In the genomic region with DNA sequence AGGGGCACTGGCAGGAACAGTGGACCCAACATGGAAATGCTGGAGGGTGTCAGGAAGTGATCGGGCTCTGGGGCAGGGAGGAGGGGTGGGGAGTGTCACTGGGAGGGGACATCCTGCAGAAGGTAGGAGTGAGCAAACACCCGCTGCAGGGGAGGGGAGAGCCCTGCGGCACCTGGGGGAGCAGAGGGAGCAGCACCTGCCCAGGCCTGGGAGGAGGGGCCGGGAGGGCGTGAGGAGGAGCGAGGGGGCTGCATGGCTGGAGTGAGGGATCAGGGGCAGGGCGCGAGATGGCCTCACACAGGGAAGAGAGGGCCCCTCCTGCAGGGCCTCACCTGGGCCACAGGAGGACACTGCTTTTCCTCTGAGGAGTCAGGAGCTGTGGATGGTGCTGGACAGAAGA, we compare ENCODE assay signal across 38 cellular contexts. TPM values are rescaled to one million over a fixed set of nuclear protein-coding genes. Genes with fewer than 3 reads are reported as not detected.
DNase-seq lines count a peak whose midpoint lies in the region; ATAC-seq, FAIRE-seq and TF ChIP-seq lines count a peak whose summit lies in the region.
"Had no signal": no experiment of that assay in that cellular context is flagged by ENCODE, and none has a peak within 500 bp of the region (broad histone marks: within the 10 kb centered on the region; RNA-seq: fewer than 3 reads in every experiment).

No MANE protein-coding gene starts in this region.

- TF ChIP-seq CTCF in GM12878 (IDR thresholded peaks at IDR 0.05 in 2 of 3, conservative IDR thresholded peaks at IDR 0.05 in 1 of 3; ENCODE audit: control insufficient read depth in 2 of 3, extremely low read depth in 1 of 3, insufficient read depth in 1 of 3, low read depth in 3 of 3, low read length in 3 of 3), result no peak
- no peak for TF ChIP-seq CTCF in prostate gland (IDR thresholded peaks at IDR 0.05)

- H3K27ac ChIP-seq in GM12878 (ENCODE audit: control insufficient read depth, insufficient read depth) (no peak overlapping the region), prostate gland (peak overlapping the region; percentile 97 to 99)
- H3K27ac ChIP-seq: adrenal gland, body of pancreas, esophagus muscularis mucosa, heart left ventricle had no signal

- ATAC-seq in GM12878, result no peak
- no peak for ATAC-seq in effector memory CD8-positive, alpha-beta T cell (replicated peaks)
- no peak for ATAC-seq in activated naive CD4-positive, alpha-beta T cell treated with anti-CD3 and anti-CD28 coated beads, Interleukin-2, amount 50 U/mL, for 72 hours
- ATAC-seq: body of pancreas, HCT116 had no signal

- CTCF ChIA-PET in GM12878 (lab: Yijun Ruan, JAX), result interaction anchor here (1.9 kb wide), 1 partner anchor 28 kb away, joined by 6 read pairs; no protein-coding TSS in a partner anchor

- no peaks in the 10 kb centered on the region for H3K4me1 Mint-ChIP-seq in effector memory CD8-positive, alpha-beta T cell (ENCODE audit: low read depth in 2 of 2)
- H3K4me1 Mint-ChIP-seq: activated CD4-positive, alpha-beta memory T cell treated with anti-CD3 and anti-CD28 coated beads, Interleukin-2, amount 10 ng/mL, durations not matched to agents 7 days and 5 days; CD14-positive monocyte; central memory CD8-positive, alpha-beta T cell had no signal

- WGBS in GM12878 (ENCODE audit: insufficient coverage, insufficient replicate concordance, low lambda C conversion rate, missing lambda C conversion rate), result 75% methylated on average over 5 of the region's 8 CpGs
- WGBS in prostate gland, result 18% methylated on average over 8 of the region's 8 CpGs

- H2AFZ ChIP-seq in GM12878 (ENCODE audit: control insufficient read depth, low read depth, low read length), result 0 out of 2 replicates have a peak overlapping the region, but pooled peaks have one; percentile 94

- H3K9me3 ChIP-seq in GM12878 (replicated peaks; ENCODE audit: control insufficient read depth, insufficient read depth, low read length) (no peaks in the 10 kb centered on the region), prostate gland (no peaks in the 10 kb centered on the region)
- H3K9me3 ChIP-seq: adrenal gland, body of pancreas, esophagus muscularis mucosa, heart left ventricle had no signal

- intact Hi-C loops in GM12878 (cut with micrococcal nuclease; ENCODE audit: unreplicated experiment), result no loop called here
- intact Hi-C loops in prostate gland (cut with DNase I), result no loop called here

- peak; percentile 58 for DNase-seq in DMS153 (lab: John Stamatoyannopoulos, UW)
- no peak for DNase-seq in DMS153 treated with DMSO at 0.1 percent for 48 hours (lab: John Stamatoyannopoulos, UW; ENCODE audit: unreplicated experiment)
- peak; percentile 94 for DNase-seq in NCI-H146 (lab: John Stamatoyannopoulos, UW)
- no peak for DNase-seq in GM12878 (ENCODE audit: low read depth, low spot score)
- no peak for DNase-seq in prostate gland (ENCODE audit: low spot score)
- no peak for DNase-seq in stimulated activated CD8-positive, alpha-beta memory T cell treated with anti-CD3 and anti-CD28 coated beads, Interleukin-4, amount 100 ng/mL, for 48 hours
- no peak for DNase-seq in effector memory CD8-positive, alpha-beta T cell
- no peak for DNase-seq in activated naive CD4-positive, alpha-beta T cell treated with anti-CD3 and anti-CD28 coated beads, Interleukin-2, amount 50 U/mL, for 72 hours (ENCODE audit: low spot score in 2 of 2)
- DNase-seq: 8988T; activated CD4-positive, alpha-beta memory T cell treated with anti-CD3 and anti-CD28 coated beads, Interleukin-2, amount 10 ng/mL, durations not matched to agents 7 days and 5 days; activated CD8-positive, alpha-beta memory T cell treated with anti-CD3 and anti-CD28 coated beads, Interleukin-2, amount 50 U/mL, for 4 hours; activated naive CD4-positive, alpha-beta T cell treated with anti-CD3 and anti-CD28 coated beads for 36 hours; adrenal gland; body of pancreas; Calu3; foreskin fibroblast; heart left ventricle; Kasumi-1; kidney glomerular epithelial cell; mammary epithelial cell; NCI-H1436 treated with DMSO at 0.1 percent for 48 hours; NCI-H2227 treated with DMSO at 0.1 percent for 48 hours; NCI-H82; SIG-M5; stimulated activated CD4-positive, alpha-beta T cell treated with anti-CD3 and anti-CD28 coated beads, Interleukin-4, amount 100 ng/mL, for 1 hour; substantia nigra had no signal

- peaks cover 42 to 46% of the 10 kb centered on the region in 2 donors for H3K27me3 Mint-ChIP-seq in effector memory CD8-positive, alpha-beta T cell

- no peaks in the 10 kb centered on the region for H3K9me3 Mint-ChIP-seq in effector memory CD8-positive, alpha-beta T cell
- no peaks in the 10 kb centered on the region for H3K9me3 Mint-ChIP-seq in activated naive CD4-positive, alpha-beta T cell treated with anti-CD3 and anti-CD28 coated beads, Interleukin-2, amount 50 U/mL, for 72 hours
- H3K9me3 Mint-ChIP-seq: activated CD4-positive, alpha-beta memory T cell treated with anti-CD3 and anti-CD28 coated beads, Interleukin-2, amount 10 ng/mL, durations not matched to agents 7 days and 5 days; activated naive CD4-positive, alpha-beta T cell treated with anti-CD3 and anti-CD28 coated beads for 36 hours; central memory CD8-positive, alpha-beta T cell; dendritic cell treated with granulocyte-macrophage colony-stimulating factor and Interleukin-4, amounts not matched to agents 40 ng/mL and 50 ng/mL, for 4 days; natural killer cell treated with Interleukin-12 subunit alpha and Interleukin-12 subunit beta and Interleukin-15 and Interleukin-18, amount 100 ng/mL, for 72 hours; T-helper 2 cell treated with Interferon-gamma antibody and Interleukin-4, amounts not matched to agents 5 μg/mL and 100 μg/mL, for 36 hours had no signal

- H3K27ac Mint-ChIP-seq in effector memory CD8-positive, alpha-beta T cell, result no peak overlapping the region
- no peak overlapping the region for H3K27ac Mint-ChIP-seq in activated naive CD4-positive, alpha-beta T cell treated with anti-CD3 and anti-CD28 coated beads, Interleukin-2, amount 50 U/mL, for 72 hours
- H3K27ac Mint-ChIP-seq: activated CD4-positive, alpha-beta memory T cell treated with anti-CD3 and anti-CD28 coated beads, Interleukin-2, amount 10 ng/mL, durations not matched to agents 7 days and 5 days; activated naive CD4-positive, alpha-beta T cell treated with anti-CD3 and anti-CD28 coated beads for 36 hours; CD14-positive monocyte; dendritic cell treated with granulocyte-macrophage colony-stimulating factor and Interleukin-4, amounts not matched to agents 40 ng/mL and 50 ng/mL, for 4 days; natural killer cell treated with Interleukin-12 subunit alpha and Interleukin-12 subunit beta and Interleukin-15 and Interleukin-18, amount 100 ng/mL, for 72 hours; T-helper 2 cell treated with Interferon-gamma antibody and Interleukin-4, amounts not matched to agents 5 μg/mL and 100 μg/mL, for 36 hours had no signal

- no peak overlapping the region for H3K9ac ChIP-seq in GM12878 (ENCODE audit: control insufficient read depth, insufficient read depth, low read length)

- peaks cover 3% of the 10 kb centered on the region for H3K36me3 Mint-ChIP-seq in effector memory CD8-positive, alpha-beta T cell (ENCODE audit: insufficient read depth)
- H3K36me3 Mint-ChIP-seq in activated naive CD4-positive, alpha-beta T cell treated with anti-CD3 and anti-CD28 coated beads, Interleukin-2, amount 50 U/mL, for 72 hours, result no peaks in the 10 kb centered on the region
- H3K36me3 Mint-ChIP-seq: CD14-positive monocyte; natural killer cell treated with Interleukin-12 subunit alpha and Interleukin-12 subunit beta and Interleukin-15 and Interleukin-18, amount 100 ng/mL, for 72 hours had no signal

- TF ChIP-seq RAD21 in GM12878 (IDR thresholded peaks at IDR 0.05; ENCODE audit: insufficient read depth, low read depth, low read length), result no peak

- H3K27me3 ChIP-seq in GM12878 (replicated peaks in 1 of 2; ENCODE audit: control insufficient read depth in 2 of 2, insufficient read depth in 2 of 2, low read length in 1 of 2) (no peaks in the 10 kb centered on the region), prostate gland (replicated peaks; ENCODE audit: insufficient read depth) (no peaks in the 10 kb centered on the region)
- H3K27me3 ChIP-seq: adrenal gland had no signal

- H4K20me1 ChIP-seq in GM12878 (ENCODE audit: control insufficient read depth, insufficient read depth), result no peaks in the 10 kb centered on the region

- 0 out of 2 replicates have a peak overlapping the region, but pooled peaks have one; percentile 80 for H3K4me2 ChIP-seq in GM12878 (ENCODE audit: control insufficient read depth, insufficient read depth)

- BruUV-seq in GM12878 (replicated peaks; lab: Mats Ljungman, UMichigan), result no TSS peak

- in situ Hi-C loops in GM12878 (cut with MboI), result no loop called here

- RAD21 ChIA-PET in GM12878 (lab: Charles Lee; ENCODE audit: unreplicated experiment), result interaction anchor here (1.2 kb wide), 1 partner anchor 45 kb away, joined by 3 read pairs; no protein-coding TSS in a partner anchor

- H3K4me1 ChIP-seq in GM12878 (ENCODE audit: control insufficient read depth, insufficient read depth, low read length) (peaks cover 25% of the 10 kb centered on the region), prostate gland (replicated peaks) (no peaks in the 10 kb centered on the region)
- H3K4me1 ChIP-seq: adrenal gland, body of pancreas, esophagus muscularis mucosa, heart left ventricle had no signal

- TF ChIP-seq POLR2A in GM12878 (IDR thresholded peaks at IDR 0.05; ENCODE audit: low read depth, low read length) (no peak), prostate gland (IDR thresholded peaks at IDR 0.05) (no peak)

- no peak overlapping the region for H3K4me3 ChIP-seq in GM12878
- peak overlapping the region; percentile 42 to 58 for H3K4me3 ChIP-seq in prostate gland
- H3K4me3 ChIP-seq: adrenal gland, body of pancreas, esophagus muscularis mucosa, heart left ventricle had no signal

- no peak for TF ChIP-seq EP300 in GM12878 (IDR thresholded peaks at IDR 0.05; ENCODE audit: borderline replicate concordance in 1 of 2, control insufficient read depth in 1 of 2, low read depth in 2 of 2, low read length in 2 of 2)

- no peak overlapping the region for H3K4me3 Mint-ChIP-seq in effector memory CD8-positive, alpha-beta T cell
- H3K4me3 Mint-ChIP-seq: activated CD4-positive, alpha-beta memory T cell treated with anti-CD3 and anti-CD28 coated beads, Interleukin-2, amount 10 ng/mL, durations not matched to agents 7 days and 5 days; activated naive CD4-positive, alpha-beta T cell treated with anti-CD3 and anti-CD28 coated beads for 36 hours; CD14-positive monocyte; central memory CD8-positive, alpha-beta T cell; dendritic cell treated with granulocyte-macrophage colony-stimulating factor and Interleukin-4, amounts not matched to agents 40 ng/mL and 50 ng/mL, for 4 days; natural killer cell treated with Interleukin-12 subunit alpha and Interleukin-12 subunit beta and Interleukin-15 and Interleukin-18, amount 100 ng/mL, for 72 hours; T-helper 2 cell treated with Interferon-gamma antibody and Interleukin-4, amounts not matched to agents 5 μg/mL and 100 μg/mL, for 36 hours had no signal

- POLR2A ChIA-PET in GM12878 (lab: Charles Lee), result no interaction called here

- SMC1A ChIA-PET in GM12878 (lab: Charles Lee; ENCODE audit: uncharacterized antibody, unreplicated experiment), result no interaction called here

- no peaks in the 10 kb centered on the region for H3K79me2 ChIP-seq in GM12878 (ENCODE audit: control insufficient read depth, insufficient read depth, low read length)

- FAIRE-seq in GM12878 (lab: Jason Lieb, UNC), result no peak
- FAIRE-seq: endometrium, RCC 7860 had no signal

- H3K36me3 ChIP-seq in GM12878 (ENCODE audit: control insufficient read depth in 2 of 2, insufficient read depth in 2 of 2, low read length in 1 of 2), result no peaks in the 10 kb centered on the region
- no peaks in the 10 kb centered on the region for H3K36me3 ChIP-seq in prostate gland
- H3K36me3 ChIP-seq: adrenal gland, esophagus muscularis mucosa, heart left ventricle had no signal

RNA-seq across cellular contexts. Expression of gene KLK2, which starts 4.1 kb away (rescaled TPM):
- 2.7 and 3.1 TPM in 2 replicates for total RNA-seq in GM12878 (2013; cell fraction: nucleolus; rRNA removed)
- total RNA-seq in GM12878 (2014; rRNA removed) (0.96 and 2.4 TPM in 2 replicates), GM12878 (2014; rRNA removed; fragmentation: Illumina TruSeq; extraction: Trizol) (0.83 and 1.3 TPM in 2 replicates), GM12878 (2021) (1.6 and 1.8 TPM in 2 replicates), prostate gland (over 10,000 TPM in 1 of 2 donors, 1,000 to 10,000 TPM in 1; 3,344 to 10,024 TPM)
- polyA plus RNA-seq in GM12878 (2011; ENCODE audit: low read depth), result 2.2 TPM
- polyA plus RNA-seq in GM12878 (2011; rRNA removed) (0.37 and 0.79 TPM in 2 replicates), GM12878 (2014; fragmentation: Illumina TruSeq; extraction: Trizol) (2.4 and 3.1 TPM in 2 replicates), GM12878 (2014; fragmentation: Nextera tagmentation; extraction: Ambion mirVana) (under 1 TPM; 0.19 to 0.55 TPM), GM12878 (2014; rRNA removed) (3.1 and 4.0 TPM in 2 replicates), GM12878 (2016; fragmentation: Nextera tagmentation; extraction: Ambion mirVana) (1 to 10 TPM; 1.1 to 3.0 TPM)
- polyA plus RNA-seq in GM12878 (2011; cell fraction: cytosol; rRNA removed), result 0.64 and 0.87 TPM in 2 replicates
- polyA plus RNA-seq in GM12878 (2011; cell fraction: nucleus; rRNA removed), result 3.2 and 5.3 TPM in 2 replicates
- 3.8 and 5.3 TPM in 2 replicates for polyA plus RNA-seq in GM12878 (2012)
- polyA minus RNA-seq in GM12878 (2011; rRNA and poly(A)+ RNA removed), result 0.51 and 1.5 TPM in 2 replicates
- polyA minus RNA-seq in GM12878 (2011; cell fraction: cytosol; rRNA and poly(A)+ RNA removed), result not detected in 2 replicates
- polyA minus RNA-seq in GM12878 (2011; cell fraction: nucleus; rRNA and poly(A)+ RNA removed), result 1.5 and 1.8 TPM in 2 replicates
- 1 to 10 TPM in 1 of 2 donors, not detected in 1; 1.5 TPM for total RNA-seq in activated naive CD4-positive, alpha-beta T cell treated with anti-CD3 and anti-CD28 coated beads, Interleukin-2, amount 50 U/mL, for 72 hours
- total RNA-seq: activated naive CD4-positive, alpha-beta T cell treated with anti-CD3 and anti-CD28 coated beads for 36 hours; body of pancreas; Calu3; esophagus muscularis mucosa; heart left ventricle; mammary epithelial cell; mucosa of gallbladder; natural killer cell treated with Interleukin-12 subunit alpha and Interleukin-12 subunit beta and Interleukin-15 and Interleukin-18, amount 100 ng/mL, for 72 hours; omental fat pad; ureter had no signal
- polyA plus RNA-seq: CD14-positive monocyte, heart left ventricle, mammary epithelial cell had no signal

RNA-seq across cellular contexts. Expression of gene KLK3, which starts 22.6 kb away (rescaled TPM):
- total RNA-seq in GM12878 (2013; cell fraction: nucleolus; rRNA removed), result not detected in 2 replicates
- total RNA-seq in GM12878 (2014; rRNA removed) (not detected in 2 replicates), GM12878 (2014; rRNA removed; fragmentation: Illumina TruSeq; extraction: Trizol) (not detected in 2 replicates), GM12878 (2021) (not detected in 2 replicates), prostate gland (over 10,000 TPM in 1 of 2 donors, 1,000 to 10,000 TPM in 1; 7,620 to 35,247 TPM)
- not detected for polyA plus RNA-seq in GM12878 (2011; ENCODE audit: low read depth)
- polyA plus RNA-seq in GM12878 (2011; rRNA removed) (0.09 and 0.31 TPM in 2 replicates), GM12878 (2014; fragmentation: Illumina TruSeq; extraction: Trizol) (not detected in 2 replicates), GM12878 (2014; fragmentation: Nextera tagmentation; extraction: Ambion mirVana) (not detected), GM12878 (2014; rRNA removed) (not detected in 2 replicates), GM12878 (2016; fragmentation: Nextera tagmentation; extraction: Ambion mirVana) (not detected)
- polyA plus RNA-seq in GM12878 (2011; cell fraction: cytosol; rRNA removed), result 0.07 and 0.20 TPM in 2 replicates
- polyA plus RNA-seq in GM12878 (2011; cell fraction: nucleus; rRNA removed), result 0.31 and 0.83 TPM in 2 replicates
- polyA plus RNA-seq in GM12878 (2012), result not detected in 2 replicates
- 0.15 TPM in 1 of 2 replicates, not detected in the other for polyA minus RNA-seq in GM12878 (2011; rRNA and poly(A)+ RNA removed)
- not detected in 2 replicates for polyA minus RNA-seq in GM12878 (2011; cell fraction: cytosol; rRNA and poly(A)+ RNA removed)
- polyA minus RNA-seq in GM12878 (2011; cell fraction: nucleus; rRNA and poly(A)+ RNA removed), result 0.36 TPM in 1 of 2 replicates, not detected in the other
- total RNA-seq in activated naive CD4-positive, alpha-beta T cell treated with anti-CD3 and anti-CD28 coated beads, Interleukin-2, amount 50 U/mL, for 72 hours, result not detected
- total RNA-seq: activated CD4-positive, alpha-beta memory T cell treated with anti-CD3 and anti-CD28 coated beads, Interleukin-2, amount 10 ng/mL, durations not matched to agents 7 days and 5 days; activated naive CD4-positive, alpha-beta T cell treated with anti-CD3 and anti-CD28 coated beads for 36 hours; body of pancreas; Calu3; esophagus muscularis mucosa; heart left ventricle; mammary epithelial cell; mucosa of gallbladder; natural killer cell treated with Interleukin-12 subunit alpha and Interleukin-12 subunit beta and Interleukin-15 and Interleukin-18, amount 100 ng/mL, for 72 hours; omental fat pad; ureter had no signal
- polyA plus RNA-seq: CD14-positive monocyte, heart left ventricle, mammary epithelial cell had no signal

RNA-seq across cellular contexts. Expression of gene KLK4, which starts 33.9 kb away (rescaled TPM):
- 0.81 TPM in 1 of 2 replicates, not detected in the other for total RNA-seq in GM12878 (2013; cell fraction: nucleolus; rRNA removed)
- total RNA-seq in GM12878 (2014; rRNA removed) (not detected in 2 replicates), GM12878 (2014; rRNA removed; fragmentation: Illumina TruSeq; extraction: Trizol) (0.14 TPM in 1 of 2 replicates, not detected in the other), GM12878 (2021) (not detected in 2 replicates), prostate gland (100 to 1,000 TPM; 188 to 330 TPM)
- polyA plus RNA-seq in GM12878 (2011; ENCODE audit: low read depth), result not detected
- polyA plus RNA-seq in GM12878 (2011; rRNA removed) (0.13 and 0.31 TPM in 2 replicates), GM12878 (2014; fragmentation: Illumina TruSeq; extraction: Trizol) (0.06 TPM in 1 of 2 replicates, not detected in the other), GM12878 (2014; fragmentation: Nextera tagmentation; extraction: Ambion mirVana) (not detected), GM12878 (2014; rRNA removed) (not detected in 2 replicates), GM12878 (2016; fragmentation: Nextera tagmentation; extraction: Ambion mirVana) (not detected)
- polyA plus RNA-seq in GM12878 (2011; cell fraction: cytosol; rRNA removed), result 0.40 and 0.84 TPM in 2 replicates
- 0.73 and 1.4 TPM in 2 replicates for polyA plus RNA-seq in GM12878 (2011; cell fraction: nucleus; rRNA removed)
- polyA plus RNA-seq in GM12878 (2012), result 0.28 and 1.5 TPM in 2 replicates
- not detected in 2 replicates for polyA minus RNA-seq in GM12878 (2011; rRNA and poly(A)+ RNA removed)
- not detected in 2 replicates for polyA minus RNA-seq in GM12878 (2011; cell fraction: cytosol; rRNA and poly(A)+ RNA removed)
- 0.67 TPM in 1 of 2 replicates, not detected in the other for polyA minus RNA-seq in GM12878 (2011; cell fraction: nucleus; rRNA and poly(A)+ RNA removed)
- total RNA-seq in activated naive CD4-positive, alpha-beta T cell treated with anti-CD3 and anti-CD28 coated beads, Interleukin-2, amount 50 U/mL, for 72 hours, result not detected
- total RNA-seq: activated CD4-positive, alpha-beta memory T cell treated with anti-CD3 and anti-CD28 coated beads, Interleukin-2, amount 10 ng/mL, durations not matched to agents 7 days and 5 days; activated naive CD4-positive, alpha-beta T cell treated with anti-CD3 and anti-CD28 coated beads for 36 hours; body of pancreas; Calu3; esophagus muscularis mucosa; heart left ventricle; mammary epithelial cell; mucosa of gallbladder; natural killer cell treated with Interleukin-12 subunit alpha and Interleukin-12 subunit beta and Interleukin-15 and Interleukin-18, amount 100 ng/mL, for 72 hours; omental fat pad; ureter had no signal
- polyA plus RNA-seq: CD14-positive monocyte, heart left ventricle, mammary epithelial cell had no signal

RNA-seq across cellular contexts. Expression of gene KLK15, which starts 44.0 kb away (rescaled TPM):
- not detected in 2 replicates for total RNA-seq in GM12878 (2013; cell fraction: nucleolus; rRNA removed)
- total RNA-seq in GM12878 (2014; rRNA removed) (not detected in 2 replicates), GM12878 (2014; rRNA removed; fragmentation: Illumina TruSeq; extraction: Trizol) (not detected in 2 replicates), GM12878 (2021) (not detected in 2 replicates), prostate gland (1 to 10 TPM; 4.0 to 8.5 TPM)
- not detected for polyA plus RNA-seq in GM12878 (2011; ENCODE audit: low read depth)
- polyA plus RNA-seq in GM12878 (2011; rRNA removed) (not detected in 2 replicates), GM12878 (2014; fragmentation: Illumina TruSeq; extraction: Trizol) (0.04 TPM in 1 of 2 replicates, not detected in the other), GM12878 (2014; fragmentation: Nextera tagmentation; extraction: Ambion mirVana) (not detected), GM12878 (2014; rRNA removed) (0.05 and 0.08 TPM in 2 replicates), GM12878 (2016; fragmentation: Nextera tagmentation; extraction: Ambion mirVana) (not detected)
- polyA plus RNA-seq in GM12878 (2011; cell fraction: cytosol; rRNA removed), result not detected in 2 replicates
- polyA plus RNA-seq in GM12878 (2011; cell fraction: nucleus; rRNA removed), result not detected in 2 replicates
- 0.13 TPM in 1 of 2 replicates, not detected in the other for polyA plus RNA-seq in GM12878 (2012)
- polyA minus RNA-seq in GM12878 (2011; rRNA and poly(A)+ RNA removed), result not detected in 2 replicates
- not detected in 2 replicates for polyA minus RNA-seq in GM12878 (2011; cell fraction: cytosol; rRNA and poly(A)+ RNA removed)
- not detected in 2 replicates for polyA minus RNA-seq in GM12878 (2011; cell fraction: nucleus; rRNA and poly(A)+ RNA removed)
- not detected for total RNA-seq in activated naive CD4-positive, alpha-beta T cell treated with anti-CD3 and anti-CD28 coated beads, Interleukin-2, amount 50 U/mL, for 72 hours
- total RNA-seq: activated CD4-positive, alpha-beta memory T cell treated with anti-CD3 and anti-CD28 coated beads, Interleukin-2, amount 10 ng/mL, durations not matched to agents 7 days and 5 days; activated naive CD4-positive, alpha-beta T cell treated with anti-CD3 and anti-CD28 coated beads for 36 hours; body of pancreas; Calu3; esophagus muscularis mucosa; heart left ventricle; mammary epithelial cell; mucosa of gallbladder; natural killer cell treated with Interleukin-12 subunit alpha and Interleukin-12 subunit beta and Interleukin-15 and Interleukin-18, amount 100 ng/mL, for 72 hours; omental fat pad; ureter had no signal
- polyA plus RNA-seq: CD14-positive monocyte, heart left ventricle, mammary epithelial cell had no signal

RNA-seq across cellular contexts. Expression of gene KLK1, which starts 53.8 kb away (rescaled TPM):
- total RNA-seq in GM12878 (2013; cell fraction: nucleolus; rRNA removed), result 21.5 and 24.1 TPM in 2 replicates
- total RNA-seq in GM12878 (2014; rRNA removed), result 3.3 and 3.4 TPM in 2 replicates
- total RNA-seq in GM12878 (2014; rRNA removed; fragmentation: Illumina TruSeq; extraction: Trizol), result 3.4 and 3.5 TPM in 2 replicates
- total RNA-seq in GM12878 (2021), result 24.8 and 27.5 TPM in 2 replicates
- 28.1 TPM for polyA plus RNA-seq in GM12878 (2011; ENCODE audit: low read depth)
- polyA plus RNA-seq in GM12878 (2011; rRNA removed), result 21.1 and 24.8 TPM in 2 replicates
- 23.5 and 37.4 TPM in 2 replicates for polyA plus RNA-seq in GM12878 (2011; cell fraction: cytosol; rRNA removed)
- polyA plus RNA-seq in GM12878 (2011; cell fraction: nucleus; rRNA removed), result 28.3 and 35.0 TPM in 2 replicates
- polyA plus RNA-seq in GM12878 (2012), result 55.9 and 77.5 TPM in 2 replicates
- polyA plus RNA-seq in GM12878 (2014; fragmentation: Illumina TruSeq; extraction: Trizol), result 27.1 and 34.6 TPM in 2 replicates
- 10 to 100 TPM; 20.7 to 22.0 TPM for polyA plus RNA-seq in GM12878 (2014; fragmentation: Nextera tagmentation; extraction: Ambion mirVana)
- 19.6 and 22.8 TPM in 2 replicates for polyA plus RNA-seq in GM12878 (2014; rRNA removed)
- polyA plus RNA-seq in GM12878 (2016; fragmentation: Nextera tagmentation; extraction: Ambion mirVana), result 10 to 100 TPM; 13.9 to 14.4 TPM
- 26.0 and 41.9 TPM in 2 replicates for polyA minus RNA-seq in GM12878 (2011; rRNA and poly(A)+ RNA removed)
- polyA minus RNA-seq in GM12878 (2011; cell fraction: cytosol; rRNA and poly(A)+ RNA removed), result 12.9 and 16.8 TPM in 2 replicates
- polyA minus RNA-seq in GM12878 (2011; cell fraction: nucleus; rRNA and poly(A)+ RNA removed), result 17.8 and 37.6 TPM in 2 replicates
- 10 to 100 TPM in 1 of 2 donors, 1 to 10 TPM in 1; 8.3 to 45.2 TPM for total RNA-seq in prostate gland
- total RNA-seq in activated naive CD4-positive, alpha-beta T cell treated with anti-CD3 and anti-CD28 coated beads, Interleukin-2, amount 50 U/mL, for 72 hours, result 1 to 10 TPM; 1.2 to 5.0 TPM
- total RNA-seq: Calu3; esophagus muscularis mucosa; natural killer cell treated with Interleukin-12 subunit alpha and Interleukin-12 subunit beta and Interleukin-15 and Interleukin-18, amount 100 ng/mL, for 72 hours had no signal

Comparison
In these comparisons a context has a peak if more than half of its experiments do, and no peak if none do; other contexts are left out.
1. DNase-seq: peak in DMS153 (single experiment) and NCI-H146 (single experiment); none in DMS153 treated with DMSO at 0.1 percent for 48 hours (single experiment), GM12878 (single experiment), prostate gland (single experiment), stimulated activated CD8-positive, alpha-beta memory T cell treated with anti-CD3 and anti-CD28 coated beads, Interleukin-4, amount 100 ng/mL, for 48 hours (single experiment), effector memory CD8-positive, alpha-beta T cell (0 of 3) and activated naive CD4-positive, alpha-beta T cell treated with anti-CD3 and anti-CD28 coated beads, Interleukin-2, amount 50 U/mL, for 72 hours (0 of 2).
2. RNA of gene KLK2, which starts 4.1 kb away (total RNA-seq): 3,344 to 10,024 TPM in prostate gland; 1.5 TPM in activated naive CD4-positive, alpha-beta T cell treated with anti-CD3 and anti-CD28 coated beads, Interleukin-2, amount 50 U/mL, for 72 hours and 0.83 to 3.1 TPM in GM12878; every median in the first group is over 100 times any median in the second.
3. RNA of gene KLK3, which starts 22.6 kb away (total RNA-seq): 7,620 to 35,247 TPM in prostate gland; not detected in GM12878 and not detected in activated naive CD4-positive, alpha-beta T cell treated with anti-CD3 and anti-CD28 coated beads, Interleukin-2, amount 50 U/mL, for 72 hours; every median in the first group is over 1,000 times any median in the second.
4. RNA of gene KLK4, which starts 33.9 kb away (total RNA-seq): 188 to 330 TPM in prostate gland; 0.14 to 0.81 TPM in GM12878 and not detected in activated naive CD4-positive, alpha-beta T cell treated with anti-CD3 and anti-CD28 coated beads, Interleukin-2, amount 50 U/mL, for 72 hours; every median in the first group is over 100 times any median in the second.